Comparison of ENCODE assay signal across 8 cellular contexts in genomic region chr12:1606021-1606622, GRCh38. TPM values are rescaled to one million over a fixed set of nuclear protein-coding genes. Genes with fewer than 3 reads are reported as not detected.
DNase-seq lines count a peak whose midpoint lies in the region; ATAC-seq and TF ChIP-seq lines count a peak whose summit lies in the region.

No MANE protein-coding gene starts in this region.

- TF ChIP-seq CTCF in heart left ventricle (IDR thresholded peaks at IDR 0.05) = no peak

- H3K36me3 Mint-ChIP-seq in activated naive CD4-positive, alpha-beta T cell treated with anti-CD3 and anti-CD28 coated beads, Interleukin-2, amount 50 U/mL, for 72 hours = peaks cover 0 to 7% of the 10 kb centered on the region in 2 donors

- H3K9me3 Mint-ChIP-seq in activated naive CD4-positive, alpha-beta T cell treated with anti-CD3 and anti-CD28 coated beads, Interleukin-2, amount 50 U/mL, for 72 hours = no peaks in the 10 kb centered on the region

- 5 to 8% (median 7%) methylated on average over 12 of the region's 12 CpGs for WGBS in heart left ventricle, 4 donors

- H3K9me3 ChIP-seq in heart left ventricle = no peaks in the 10 kb centered on the region

- intact Hi-C loops in heart left ventricle (cut with DNase I) = loop anchor here in 2 of 10 donors (5.0 to 10.0 kb wide), 2 partner anchors 489 to 1031 kb away; no protein-coding TSS in a partner anchor
- intact Hi-C loops in posterior vena cava (cut with DNase I) = no loop called here

- DNase-seq in CD1c-positive myeloid dendritic cell (ENCODE audit: extremely low spot score) (peak; percentile 92), HS-5 (ENCODE audit: low read depth) (peak; percentile 89), RPMI8226 (peak; percentile 93), heart left ventricle (peak; percentile 88 to 95 (median 94)), posterior vena cava (ENCODE audit: low spot score) (peak; percentile 96), foreskin melanocyte (no peak)
- DNase-seq in activated naive CD4-positive, alpha-beta T cell treated with anti-CD3 and anti-CD28 coated beads, Interleukin-2, amount 50 U/mL, for 72 hours (ENCODE audit: low spot score in 2 of 2) = peak; percentile 65 to 74

- no peaks in the 10 kb centered on the region for H3K36me3 ChIP-seq in heart left ventricle

- peak; percentile 53 for ATAC-seq in GM19438 (IDR thresholded peaks at IDR 0.05; ENCODE audit: low read depth, unreplicated experiment)
- peak; percentile 60 to 82 for ATAC-seq in activated naive CD4-positive, alpha-beta T cell treated with anti-CD3 and anti-CD28 coated beads, Interleukin-2, amount 50 U/mL, for 72 hours
- peak; percentile 78 to 81 (median 78) for ATAC-seq in heart left ventricle

- no peak for TF ChIP-seq POLR2A in heart left ventricle (IDR thresholded peaks at IDR 0.05)

- H3K4me1 ChIP-seq in heart left ventricle = peaks cover 0 to 50% (median 13%) of the 10 kb centered on the region in 12 donors

- H3K27ac ChIP-seq in heart left ventricle = peak overlapping the region; percentile 82 to 97 (median 92)

- H3K27ac Mint-ChIP-seq in activated naive CD4-positive, alpha-beta T cell treated with anti-CD3 and anti-CD28 coated beads, Interleukin-2, amount 50 U/mL, for 72 hours = peak overlapping the region in 1 of 2 donors; percentile 43

- no peaks in the 10 kb centered on the region for H3K27me3 ChIP-seq in heart left ventricle

- peak overlapping the region in 11 of 12 donors; percentile 24 to 70 (median 54) for H3K4me3 ChIP-seq in heart left ventricle

RNA-seq across cellular contexts. Expression of gene FBXL14, which starts 11.7 kb away (rescaled TPM):
- 10 to 100 TPM; 21.7 to 25.3 TPM for total RNA-seq in activated naive CD4-positive, alpha-beta T cell treated with anti-CD3 and anti-CD28 coated beads, Interleukin-2, amount 50 U/mL, for 72 hours
- total RNA-seq in heart left ventricle (10 to 100 TPM in 1 of 9 donors, 1 to 10 TPM in 8; 4.7 to 10.1 (median 8.4) TPM), posterior vena cava (1 to 10 TPM; 6.3 to 7.3 TPM)
- polyA plus RNA-seq in heart left ventricle = 1 to 10 TPM; 1.7 to 9.0 TPM

RNA-seq across cellular contexts. Expression of gene WNT5B, which starts 22.9 kb away (rescaled TPM):
- total RNA-seq in activated naive CD4-positive, alpha-beta T cell treated with anti-CD3 and anti-CD28 coated beads, Interleukin-2, amount 50 U/mL, for 72 hours = under 1 TPM in 1 of 2 donors, not detected in 1; 0.18 TPM
- total RNA-seq in heart left ventricle (1 to 10 TPM in 5 of 9 donors, under 1 TPM in 4; 0.52 to 3.9 (median 1.3) TPM), posterior vena cava (10 to 100 TPM; 10.1 to 12.8 TPM)
- polyA plus RNA-seq in heart left ventricle = 1 to 10 TPM; 1.3 to 1.7 TPM
